ENCODE assay signal across 8 cellular contexts in genomic region chr6:124963416-124964083, GRCh38. TPM values are rescaled to one million over a fixed set of nuclear protein-coding genes. Genes with fewer than 3 reads are reported as not detected.
DNase-seq lines count a peak whose midpoint lies in the region; FAIRE-seq and TF ChIP-seq lines count a peak whose summit lies in the region.

No MANE protein-coding gene starts in this region.

- H3K79me2 ChIP-seq in GM23248 (ENCODE audit: insufficient read depth), result peaks cover 81% of the 10 kb centered on the region

- H3K36me3 ChIP-seq in GM23248 (ENCODE audit: low read depth), result no peaks in the 10 kb centered on the region
- peaks cover 0 to 14% of the 10 kb centered on the region in 2 donors for H3K36me3 ChIP-seq in muscle layer of duodenum (ENCODE audit: control insufficient read depth in 1 of 2, insufficient read depth in 2 of 2, low read length in 2 of 2)

- H3K4me1 ChIP-seq in GM23248 (ENCODE audit: insufficient read depth) (peaks cover 39% of the 10 kb centered on the region), muscle layer of duodenum (ENCODE audit: control insufficient read depth in 1 of 2, insufficient read depth in 2 of 2, low read length in 2 of 2) (peaks cover 0 to 13% of the 10 kb centered on the region in 2 donors)

- H3K27me3 ChIP-seq in GM23248 (replicated peaks; ENCODE audit: insufficient read depth) (no peaks in the 10 kb centered on the region), muscle layer of duodenum (ENCODE audit: low read depth, low read length) (no peaks in the 10 kb centered on the region)

- H3K9me2 ChIP-seq in GM23248 (ENCODE audit: insufficient read depth), result no peaks in the 10 kb centered on the region

- H3K9me3 ChIP-seq in GM23248 (ENCODE audit: low read depth) (no peaks in the 10 kb centered on the region), muscle layer of duodenum (ENCODE audit: control insufficient read depth in 1 of 2, low read length in 2 of 2) (no peaks in the 10 kb centered on the region)

- TF ChIP-seq CTCF in epithelial cell of proximal tubule (conservative IDR thresholded peaks at IDR 0.05; ENCODE audit: low read depth, low read length), result no peak

- no peak for TF ChIP-seq POLR2A in GM12891 (IDR thresholded peaks at IDR 0.05; ENCODE audit: low read depth, low read length)

- H2AFZ ChIP-seq in GM23248, result peak overlapping the region; percentile 73

- in situ Hi-C loops in GM23248 (cut with MboI), result no loop called here

- H3K4me3 ChIP-seq in GM23248 (peak overlapping the region; percentile 85), epithelial cell of proximal tubule (ENCODE audit: low read depth, low read length) (peak overlapping the region; percentile 79), muscle layer of duodenum (ENCODE audit: low read depth in 1 of 2, low read length in 2 of 2) (peak overlapping the region; percentile 71 to 90)

- DNase-seq in GM23248 (peak; percentile 68), RPMI7951 (ENCODE audit: low read depth) (peak; percentile 37), epithelial cell of proximal tubule (ENCODE audit: low read depth) (peak; percentile 47), 8988T (no peak), GM12891 (ENCODE audit: insufficient read length, low spot score) (no peak), occipital lobe (lab: John Stamatoyannopoulos, UW) (no peak)
- no peak for DNase-seq in activated CD8-positive, alpha-beta memory T cell treated with anti-CD3 and anti-CD28 coated beads for 24 hours

- no peak for FAIRE-seq in GM12891 (lab: Jason Lieb, UNC)

- H3K4me2 ChIP-seq in GM23248 (ENCODE audit: unreplicated experiment), result peak overlapping the region; percentile 95

- H3K9ac ChIP-seq in GM23248, result peak overlapping the region; percentile 86

- H4K20me1 ChIP-seq in GM23248 (ENCODE audit: insufficient read depth), result no peaks in the 10 kb centered on the region

- H3F3A ChIP-seq in GM23248 (ENCODE audit: insufficient read depth), result peaks cover 35% of the 10 kb centered on the region

- H3K27ac ChIP-seq in GM23248 (peak overlapping the region; percentile 74), muscle layer of duodenum (ENCODE audit: low read length) (peak overlapping the region; percentile 85)

- 2 to 3% methylated on average over 9 of the region's 9 CpGs for WGBS in GM23248 (ENCODE audit: low coverage in 1 of 2, low lambda C conversion rate in 2 of 2, missing lambda C conversion rate in 2 of 2), 2 experiments

TF ChIP-seq in GM12891, 5 proteins besides CTCF, POLR2A, EP300 and RAD21:
- TF ChIP-seq SPI1 (IDR thresholded peaks at IDR 0.05; ENCODE audit: low read depth, low read length) (no peak), TAF1 (IDR thresholded peaks at IDR 0.05; ENCODE audit: low read depth, low read length) (no peak), POU2F2 (IDR thresholded peaks at IDR 0.05; ENCODE audit: low read depth, low read length) (no peak), PAX5 (IDR thresholded peaks at IDR 0.05; ENCODE audit: insufficient read depth, low read length, severe bottlenecking) (no peak), POLR2AphosphoS5 (IDR thresholded peaks at IDR 0.05; ENCODE audit: low read depth, low read length) (no peak)
TF ChIP-seq in GM12891: peak in this region for 0.

RNA-seq across cellular contexts. Expression of gene RNF217, which starts 1.3 kb away (rescaled TPM):
- 10.9 and 15.2 TPM in 2 replicates for total RNA-seq in GM23248 (2014; rRNA removed; shearing (Covaris generic))
- polyA plus RNA-seq in GM23248 (2016; fragmentation: Nextera tagmentation; extraction: Ambion mirVana), result 3.2 and 3.3 TPM in 2 replicates
- 8.0 and 10.3 TPM in 2 replicates for total RNA-seq in RPMI7951 (2014; rRNA removed; shearing (Covaris generic))
- total RNA-seq in epithelial cell of proximal tubule (6.9 and 12.6 TPM in 2 replicates), occipital lobe (17.8 TPM)
- not detected for polyA plus RNA-seq in GM12891 (2012; ENCODE audit: low read depth, missing spikeins)

Comparison
In these comparisons a context has a peak if more than half of its experiments do, and no peak if none do; other contexts are left out.
1. DNase-seq: peak in GM23248 (single experiment), RPMI7951 (single experiment) and epithelial cell of proximal tubule (single experiment); none in 8988T (single experiment), GM12891 (single experiment), activated CD8-positive, alpha-beta memory T cell treated with anti-CD3 and anti-CD28 coated beads for 24 hours (single experiment) and occipital lobe (single experiment).
2. Peak in every context shown above with its lines, with median percentiles within 50 percentile points of each other: H3K4me3 ChIP-seq.